In genomic region chr6:31927868-31928671, GRCh38 we compare ENCODE assay signal across 12 cellular contexts. TPM values are rescaled to one million over a fixed set of nuclear protein-coding genes. Genes with fewer than 3 reads are reported as not detected.
DNase-seq lines count a peak whose midpoint lies in the region; ATAC-seq, FAIRE-seq and TF ChIP-seq lines count a peak whose summit lies in the region.
"Had no signal": no experiment of that assay in that cellular context is flagged by ENCODE, and none has a peak within 500 bp of the region (broad histone marks: within the 10 kb centered on the region; RNA-seq: fewer than 3 reads in every experiment).

No MANE protein-coding gene starts in this region.

- no peak for TF ChIP-seq RAD21 in A549 (conservative IDR thresholded peaks at IDR 0.05 in 1 of 2, IDR thresholded peaks at IDR 0.05 in 1 of 2)

- H3K9me3 Mint-ChIP-seq in dendritic cell treated with granulocyte-macrophage colony-stimulating factor and Interleukin-4, amounts not matched to agents 40 ng/mL and 50 ng/mL, for 4 days = no peaks in the 10 kb centered on the region
- H3K9me3 Mint-ChIP-seq: activated CD4-positive, alpha-beta memory T cell treated with anti-CD3 and anti-CD28 coated beads for 36 hours had no signal

- H3K27ac ChIP-seq in A549 (no peak overlapping the region), muscle layer of duodenum (ENCODE audit: low read length) (peak overlapping the region; percentile 43)
- H3K27ac ChIP-seq: neutrophil had no signal

- POLR2A ChIA-PET in A549 (lab: Yijun Ruan, JAX) = no interaction called here

- H3K4me1 ChIP-seq in A549 (no peaks in the 10 kb centered on the region; the same call in 2 of the 3 replicates), muscle layer of duodenum (ENCODE audit: control insufficient read depth in 1 of 2, insufficient read depth in 2 of 2, low read length in 2 of 2) (no peaks in the 10 kb centered on the region)

- H3K36me3 ChIP-seq in muscle layer of duodenum (ENCODE audit: control insufficient read depth in 1 of 2, insufficient read depth in 2 of 2, low read length in 2 of 2) = no peaks in the 10 kb centered on the region
- H3K36me3 ChIP-seq: neutrophil had no signal

- no peak for TF ChIP-seq CTCF in A549 (IDR thresholded peaks at IDR 0.05)

- CTCF ChIA-PET in A549 (lab: Yijun Ruan, JAX) = no interaction called here

- H3K27ac Mint-ChIP-seq in dendritic cell treated with granulocyte-macrophage colony-stimulating factor and Interleukin-4, amounts not matched to agents 40 ng/mL and 50 ng/mL, for 4 days = peak overlapping the region; percentile 93
- H3K27ac Mint-ChIP-seq: activated CD4-positive, alpha-beta memory T cell treated with anti-CD3 and anti-CD28 coated beads for 36 hours had no signal

- intact Hi-C loops in dendritic cell treated with granulocyte-macrophage colony-stimulating factor and Interleukin-4, amounts not matched to agents 40 ng/mL and 50 ng/mL, for 4 days (cut with micrococcal nuclease) = no loop called here

- no peak for TF ChIP-seq POLR2A in A549 (IDR thresholded peaks at IDR 0.05; ENCODE audit: low read length)

- FAIRE-seq in A549 (lab: Jason Lieb, UNC) = no peak
- FAIRE-seq: urothelium cell line had no signal

- H3K9me3 ChIP-seq in A549 (peaks cover 3% of the 10 kb centered on the region; the same call in 1 of the 3 replicates), muscle layer of duodenum (ENCODE audit: control insufficient read depth in 1 of 2, low read length in 2 of 2) (no peaks in the 10 kb centered on the region)
- H3K9me3 ChIP-seq: neutrophil had no signal

- DNase-seq in A549 (ENCODE audit: low read depth in 1 of 2, low spot score in 1 of 2) (no peak), ecto neural progenitor cell (ENCODE audit: low spot score) (no peak), GF-D8 (lab: John Stamatoyannopoulos, UW) (no peak), DMS153 (lab: John Stamatoyannopoulos, UW) (no peak)
- DNase-seq: ACHN; activated CD4-positive, alpha-beta memory T cell treated with anti-CD3 and anti-CD28 coated beads for 36 hours; kidney glomerular epithelial cell; NCI-H2107 had no signal

- no peak for ATAC-seq in A549

- TF ChIP-seq EP300 in A549 (IDR thresholded peaks at IDR 0.05) = no peak

- peaks cover 28% of the 10 kb centered on the region for H3K36me3 Mint-ChIP-seq in dendritic cell treated with granulocyte-macrophage colony-stimulating factor and Interleukin-4, amounts not matched to agents 40 ng/mL and 50 ng/mL, for 4 days (ENCODE audit: low read depth)
- H3K36me3 Mint-ChIP-seq: activated CD4-positive, alpha-beta memory T cell treated with anti-CD3 and anti-CD28 coated beads for 36 hours had no signal

- no peaks in the 10 kb centered on the region for H3K27me3 ChIP-seq in muscle layer of duodenum (ENCODE audit: low read depth, low read length)

- WGBS in A549 (ENCODE audit: missing lambda C conversion rate) = 80% methylated on average over 7 of the region's 11 CpGs

- H3K4me1 Mint-ChIP-seq in dendritic cell treated with granulocyte-macrophage colony-stimulating factor and Interleukin-4, amounts not matched to agents 40 ng/mL and 50 ng/mL, for 4 days (ENCODE audit: low read depth) = peaks cover 47% of the 10 kb centered on the region

- no peak overlapping the region for H3K4me3 ChIP-seq in A549
- peak overlapping the region; percentile 9 to 49 for H3K4me3 ChIP-seq in muscle layer of duodenum (ENCODE audit: low read depth in 1 of 2, low read length in 2 of 2)

- H3K27me3 Mint-ChIP-seq in dendritic cell treated with granulocyte-macrophage colony-stimulating factor and Interleukin-4, amounts not matched to agents 40 ng/mL and 50 ng/mL, for 4 days = peaks cover 3% of the 10 kb centered on the region
- H3K27me3 Mint-ChIP-seq: activated CD4-positive, alpha-beta memory T cell treated with anti-CD3 and anti-CD28 coated beads for 36 hours had no signal

- peak overlapping the region; percentile 90 for H3K4me3 Mint-ChIP-seq in dendritic cell treated with granulocyte-macrophage colony-stimulating factor and Interleukin-4, amounts not matched to agents 40 ng/mL and 50 ng/mL, for 4 days
- H3K4me3 Mint-ChIP-seq: activated CD4-positive, alpha-beta memory T cell treated with anti-CD3 and anti-CD28 coated beads for 36 hours had no signal

- H3K4me2 ChIP-seq in A549 = 0 out of 3 replicates have a peak overlapping the region, but pooled peaks have one; percentile 14

TF ChIP-seq in A549, 52 proteins besides CTCF, POLR2A, EP300 and RAD21:
- no peak for TF ChIP-seq CBX8 (IDR thresholded peaks at IDR 0.05)
- TF ChIP-seq MAX (IDR thresholded peaks at IDR 0.05) = no peak
- no peak for TF ChIP-seq TP53 (CRISPR knock-in tag; IDR thresholded peaks at IDR 0.05)
- TF ChIP-seq ZC3H11A (IDR thresholded peaks at IDR 0.05) = no peak
- TF ChIP-seq ATOH8 (CRISPR knock-in tag; IDR thresholded peaks at IDR 0.05; ENCODE audit: low read depth) = no peak
- TF ChIP-seq JUN (IDR thresholded peaks at IDR 0.05) = no peak
- TF ChIP-seq RCOR1 (IDR thresholded peaks at IDR 0.05; ENCODE audit: low read depth, low read length) = no peak

RNA-seq across cellular contexts. Expression of gene C2, which starts 0.6 kb away (rescaled TPM):
- polyA plus RNA-seq in A549 (2011; rRNA removed) (0.83 and 0.87 TPM in 2 replicates), A549 (2017; fragmentation: RNase III; extraction: RNeasy Plus Mini Kit Qiagen cat#74134 plus additional on column Dnase treatment) (0.22 to 0.41 TPM (median 0.36 TPM) in 3 replicates)
- polyA plus RNA-seq in A549 (2012; cell fraction: cytosol; rRNA removed) = 0.10 and 0.13 TPM in 2 replicates
- 0.13 and 0.31 TPM in 2 replicates for polyA plus RNA-seq in A549 (2012; cell fraction: nucleus; rRNA removed)
- polyA minus RNA-seq in A549 (2011; rRNA and poly(A)+ RNA removed) = 0.99 and 1.8 TPM in 2 replicates

RNA-seq across cellular contexts. Expression of gene CFB, which starts 17.8 kb away (rescaled TPM):
- polyA plus RNA-seq in A549 (2011; rRNA removed) = 5.6 and 8.6 TPM in 2 replicates
- polyA plus RNA-seq in A549 (2012; cell fraction: cytosol; rRNA removed) = 0.33 and 0.54 TPM in 2 replicates
- 2.3 and 3.0 TPM in 2 replicates for polyA plus RNA-seq in A549 (2012; cell fraction: nucleus; rRNA removed)
- 2.7 to 4.9 TPM (median 4.4 TPM) in 3 replicates for polyA plus RNA-seq in A549 (2017; fragmentation: RNase III; extraction: RNeasy Plus Mini Kit Qiagen cat#74134 plus additional on column Dnase treatment)
- polyA minus RNA-seq in A549 (2011; rRNA and poly(A)+ RNA removed) = 8.3 and 8.6 TPM in 2 replicates

RNA-seq across cellular contexts. Expression of gene ZBTB12, which starts 26.2 kb away (rescaled TPM):
- polyA plus RNA-seq in A549 (2011; rRNA removed) = 2.2 and 2.9 TPM in 2 replicates
- 4.6 and 6.8 TPM in 2 replicates for polyA plus RNA-seq in A549 (2012; cell fraction: cytosol; rRNA removed)
- 3.6 and 5.4 TPM in 2 replicates for polyA plus RNA-seq in A549 (2012; cell fraction: nucleus; rRNA removed)
- 8.4 to 10.1 TPM (median 10.0 TPM) in 3 replicates for polyA plus RNA-seq in A549 (2017; fragmentation: RNase III; extraction: RNeasy Plus Mini Kit Qiagen cat#74134 plus additional on column Dnase treatment)
- polyA minus RNA-seq in A549 (2011; rRNA and poly(A)+ RNA removed) = 3.2 and 6.5 TPM in 2 replicates

RNA-seq across cellular contexts. Expression of gene EHMT2, which starts 30.6 kb away (rescaled TPM):
- polyA plus RNA-seq in A549 (2011; rRNA removed) = 15.4 and 16.4 TPM in 2 replicates
- polyA plus RNA-seq in A549 (2012; cell fraction: cytosol; rRNA removed) = 52.0 and 56.0 TPM in 2 replicates
- 121 and 158 TPM in 2 replicates for polyA plus RNA-seq in A549 (2012; cell fraction: nucleus; rRNA removed)
- 27.0 to 32.3 TPM (median 30.9 TPM) in 3 replicates for polyA plus RNA-seq in A549 (2017; fragmentation: RNase III; extraction: RNeasy Plus Mini Kit Qiagen cat#74134 plus additional on column Dnase treatment)
- polyA minus RNA-seq in A549 (2011; rRNA and poly(A)+ RNA removed) = 30.7 and 36.5 TPM in 2 replicates

RNA-seq across cellular contexts. Expression of gene NELFE, which starts 30.7 kb away (rescaled TPM):
- polyA plus RNA-seq in A549 (2011; rRNA removed) (54.1 and 64.2 TPM in 2 replicates), A549 (2017; fragmentation: RNase III; extraction: RNeasy Plus Mini Kit Qiagen cat#74134 plus additional on column Dnase treatment) (70.6 to 73.6 TPM (median 72.4 TPM) in 3 replicates)
- 62.4 and 70.9 TPM in 2 replicates for polyA plus RNA-seq in A549 (2012; cell fraction: cytosol; rRNA removed)
- polyA plus RNA-seq in A549 (2012; cell fraction: nucleus; rRNA removed) = 34.0 and 43.5 TPM in 2 replicates
- 37.4 and 43.2 TPM in 2 replicates for polyA minus RNA-seq in A549 (2011; rRNA and poly(A)+ RNA removed)
